ENCODE assay signal across 8 cellular contexts in genomic region chr6:26097268-26097875, GRCh38. TPM values are rescaled to one million over a fixed set of nuclear protein-coding genes. Genes with fewer than 3 reads are reported as not detected.
DNase-seq lines count a peak whose midpoint lies in the region; ATAC-seq and TF ChIP-seq lines count a peak whose summit lies in the region.

No MANE protein-coding gene starts in this region.

- H3K27me3 ChIP-seq in Caco-2 (replicated peaks; ENCODE audit: control insufficient read depth, insufficient read depth, low read length): no peaks in the 10 kb centered on the region
- no peaks in the 10 kb centered on the region for H3K27me3 ChIP-seq in naive thymus-derived CD4-positive, alpha-beta T cell (ENCODE audit: control insufficient read depth in 2 of 2, insufficient read depth in 2 of 2, low read length in 2 of 2)

- peak overlapping the region; percentile 33 for H3K27ac Mint-ChIP-seq in Caco-2 (ENCODE audit: unreplicated experiment)
- no peak overlapping the region for H3K27ac Mint-ChIP-seq in naive thymus-derived CD4-positive, alpha-beta T cell
- no peak overlapping the region for H3K27ac Mint-ChIP-seq in stimulated activated naive CD8-positive, alpha-beta T cell treated with anti-CD3 and anti-CD28 coated beads, Interleukin-15, amount 100 ng/mL, for 72 hours

- peak; percentile 67 to 73 for DNase-seq in Caco-2
- DNase-seq in NOMO-1 treated with DMSO at 0.1 percent for 48 hours (lab: John Stamatoyannopoulos, UW; ENCODE audit: unreplicated experiment): peak; percentile 51
- peak; percentile 28 for DNase-seq in activated CD8-positive, alpha-beta memory T cell treated with anti-CD3 and anti-CD28 coated beads, Interleukin-2, amount 50 U/mL, for 1 hour (ENCODE audit: extremely low read depth)
- DNase-seq in epithelial cell of esophagus (ENCODE audit: low read depth): peak; percentile 70
- DNase-seq in naive thymus-derived CD4-positive, alpha-beta T cell: peak; percentile 23 to 75 (median 61)
- DNase-seq in stimulated activated naive CD8-positive, alpha-beta T cell treated with anti-CD3 and anti-CD28 coated beads, Interleukin-15, amount 100 ng/mL, for 72 hours: peak; percentile 43 to 61

- H3K4me1 ChIP-seq in Caco-2: peaks cover 13% of the 10 kb centered on the region
- no peaks in the 10 kb centered on the region for H3K4me1 ChIP-seq in naive thymus-derived CD4-positive, alpha-beta T cell (ENCODE audit: control insufficient read depth in 2 of 2, insufficient read depth in 2 of 2, low read length in 2 of 2)

- no peaks in the 10 kb centered on the region for H3K9me3 ChIP-seq in Caco-2
- no peaks in the 10 kb centered on the region for H3K9me3 ChIP-seq in naive thymus-derived CD4-positive, alpha-beta T cell (ENCODE audit: control insufficient read depth in 2 of 3, low read length in 3 of 3)

- no peaks in the 10 kb centered on the region for H3K27me3 Mint-ChIP-seq in Caco-2 (ENCODE audit: insufficient read depth, unreplicated experiment)
- peaks cover 0 to 9% (median 0%) of the 10 kb centered on the region in 5 donors for H3K27me3 Mint-ChIP-seq in naive thymus-derived CD4-positive, alpha-beta T cell
- peaks cover 14% of the 10 kb centered on the region for H3K27me3 Mint-ChIP-seq in stimulated activated naive CD8-positive, alpha-beta T cell treated with anti-CD3 and anti-CD28 coated beads, Interleukin-15, amount 100 ng/mL, for 72 hours

- H3K27ac ChIP-seq in naive thymus-derived CD4-positive, alpha-beta T cell (ENCODE audit: low read depth, low read length): no peak overlapping the region

- H3K4me3 ChIP-seq in Caco-2 (ENCODE audit: low read depth, low read length): no peak overlapping the region
- no peak overlapping the region for H3K4me3 ChIP-seq in epithelial cell of esophagus (ENCODE audit: low read length)
- no peak overlapping the region for H3K4me3 ChIP-seq in naive thymus-derived CD4-positive, alpha-beta T cell (ENCODE audit: low read length)

- H3K4me1 Mint-ChIP-seq in Caco-2 (ENCODE audit: low read depth, unreplicated experiment): peaks cover 8% of the 10 kb centered on the region
- peaks cover 4 to 13% (median 8%) of the 10 kb centered on the region in 7 donors for H3K4me1 Mint-ChIP-seq in naive thymus-derived CD4-positive, alpha-beta T cell
- peaks cover 11% of the 10 kb centered on the region for H3K4me1 Mint-ChIP-seq in stimulated activated naive CD8-positive, alpha-beta T cell treated with anti-CD3 and anti-CD28 coated beads, Interleukin-15, amount 100 ng/mL, for 72 hours

- H3K4me3 Mint-ChIP-seq in Caco-2 (ENCODE audit: unreplicated experiment): no peak overlapping the region
- no peak overlapping the region for H3K4me3 Mint-ChIP-seq in naive thymus-derived CD4-positive, alpha-beta T cell
- no peak overlapping the region for H3K4me3 Mint-ChIP-seq in stimulated activated naive CD8-positive, alpha-beta T cell treated with anti-CD3 and anti-CD28 coated beads, Interleukin-15, amount 100 ng/mL, for 72 hours

- TF ChIP-seq CTCF in Caco-2 (IDR thresholded peaks at IDR 0.05; ENCODE audit: insufficient read depth in 1 of 2, low read depth in 1 of 2, low read length in 1 of 2, severe bottlenecking in 1 of 2, unreplicated experiment in 1 of 2): peak; percentile 76 to 80
- peak; percentile 71 for TF ChIP-seq CTCF in epithelial cell of esophagus (IDR thresholded peaks at IDR 0.05; ENCODE audit: insufficient read depth, low read depth, low read length, missing control alignments)

- intact Hi-C loops in Caco-2 (cut with micrococcal nuclease; ENCODE audit: unreplicated experiment): loop anchor here (1.0 kb wide), 2 partner anchors 10 to 31 kb away; partner anchors contain the start of gene HFE
- intact Hi-C loops in naive thymus-derived CD4-positive, alpha-beta T cell (cut with micrococcal nuclease): loop anchor here (1.0 kb wide), 5 partner anchors 10 to 71 kb away; partner anchors contain the start of gene HFE (in 1 of the 2)

- POLR2A ChIA-PET in Caco-2 (lab: Charles Lee): interaction anchor here (0.9 kb wide), 1 partner anchor 9 kb away, joined by 7 read pairs; no protein-coding TSS in a partner anchor
- POLR2A ChIA-PET in naive thymus-derived CD4-positive, alpha-beta T cell (lab: Charles Lee): interaction anchor here (0.8 to 10.7 kb wide), 15 partner anchors 10 to 1455 kb away, joined by 3 to 298 read pairs (median 8); partner anchors contain the start of gene HFE

- CTCF ChIA-PET in Caco-2 (lab: Charles Lee): no interaction called here
- CTCF ChIA-PET in naive thymus-derived CD4-positive, alpha-beta T cell (lab: Charles Lee): interaction anchor here (0.9 to 11.4 kb wide), 11 partner anchors 9 to 72 kb away, joined by 3 to 232 read pairs (median 7); partner anchors contain the start of gene HFE

- H3K9me3 Mint-ChIP-seq in Caco-2 (ENCODE audit: unreplicated experiment): no peaks in the 10 kb centered on the region
- H3K9me3 Mint-ChIP-seq in naive thymus-derived CD4-positive, alpha-beta T cell: no peaks in the 10 kb centered on the region
- no peaks in the 10 kb centered on the region for H3K9me3 Mint-ChIP-seq in stimulated activated naive CD8-positive, alpha-beta T cell treated with anti-CD3 and anti-CD28 coated beads, Interleukin-15, amount 100 ng/mL, for 72 hours

- peaks cover 8% of the 10 kb centered on the region for H3K36me3 Mint-ChIP-seq in Caco-2 (ENCODE audit: insufficient read depth, unreplicated experiment)
- peaks cover 0 to 7% (median 0%) of the 10 kb centered on the region in 5 donors for H3K36me3 Mint-ChIP-seq in naive thymus-derived CD4-positive, alpha-beta T cell

- no peaks in the 10 kb centered on the region for H3K36me3 ChIP-seq in Caco-2 (ENCODE audit: control insufficient read depth, insufficient read depth, low read length)
- no peaks in the 10 kb centered on the region for H3K36me3 ChIP-seq in naive thymus-derived CD4-positive, alpha-beta T cell (ENCODE audit: control insufficient read depth in 2 of 3, insufficient read depth in 3 of 3, low read length in 3 of 3)

- no TSS peak for BruUV-seq in Caco-2 (replicated peaks; lab: Mats Ljungman, UMichigan)

- ATAC-seq in HG02763 (IDR thresholded peaks at IDR 0.05; ENCODE audit: unreplicated experiment) (peak; percentile 50), HG03139 (IDR thresholded peaks at IDR 0.05; ENCODE audit: unreplicated experiment) (no peak)
- ATAC-seq in naive thymus-derived CD4-positive, alpha-beta T cell: peak; percentile 92
- peak; percentile 80 for ATAC-seq in stimulated activated naive CD8-positive, alpha-beta T cell treated with anti-CD3 and anti-CD28 coated beads, Interleukin-15, amount 100 ng/mL, for 72 hours

RNA-seq across cellular contexts. Expression of gene HFE, which starts 10.1 kb away (rescaled TPM):
- 5.7 and 7.4 TPM in 2 replicates for total RNA-seq in Caco-2 (2022)
- total RNA-seq in naive thymus-derived CD4-positive, alpha-beta T cell: 1 to 10 TPM; 1.5 to 4.6 (median 2.5) TPM
- polyA plus RNA-seq in naive thymus-derived CD4-positive, alpha-beta T cell: under 1 TPM; 0.65 to 0.85 TPM
